ENCODE assay signal across 30 cellular contexts in genomic region chr10:121911421-121911697, GRCh38. TPM values are rescaled to one million over a fixed set of nuclear protein-coding genes. Genes with fewer than 3 reads are reported as not detected.
DNase-seq lines count a peak whose midpoint lies in the region; ATAC-seq, FAIRE-seq and TF ChIP-seq lines count a peak whose summit lies in the region.
"Had no signal": no experiment of that assay in that cellular context is flagged by ENCODE, and none has a peak within 500 bp of the region (broad histone marks: within the 10 kb centered on the region; RNA-seq: fewer than 3 reads in every experiment).

No MANE protein-coding gene starts in this region.

- H3K9me3 ChIP-seq in astrocyte (ENCODE audit: insufficient read depth, low read depth, low read length) = no peaks in the 10 kb centered on the region
- no peaks in the 10 kb centered on the region for H3K9me3 ChIP-seq in right atrium auricular region
- no peaks in the 10 kb centered on the region for H3K9me3 ChIP-seq in thyroid gland
- H3K9me3 ChIP-seq: right lobe of liver, SK-N-SH, testis, vagina had no signal

- peak overlapping the region; percentile 50 for H3K27ac Mint-ChIP-seq in activated T-cell treated with anti-CD3 and anti-CD28 coated beads, Interleukin-2, amount 50 U/mL, for 24 hours
- peak overlapping the region; percentile 71 for H3K27ac Mint-ChIP-seq in astrocyte (ENCODE audit: unreplicated experiment)
- H3K27ac Mint-ChIP-seq: activated naive CD8-positive, alpha-beta T cell treated with anti-CD3 and anti-CD28 coated beads for 36 hours; T-helper 1 cell treated with Interleukin-12 subunit alpha and Interleukin-12 subunit beta and Interleukin-4 antibody, amounts not matched to agents 30 μg/mL and 1 μg/mL, for 36 hours had no signal

- no peak for FAIRE-seq in astrocyte (lab: Jason Lieb, UNC)
- FAIRE-seq: endothelial cell of umbilical vein, TTC549 had no signal

- 95 to 96% methylated on average over 2 of the region's 2 CpGs for WGBS in thyroid gland, 2 donors

- H3K27ac ChIP-seq in astrocyte (ENCODE audit: low read depth, low read length) (peak overlapping the region; percentile 42), right atrium auricular region (peak overlapping the region; percentile 26 to 35), thyroid gland (peak overlapping the region in 2 of 3 donors; percentile 4 to 5)
- H3K27ac ChIP-seq: RWPE1, testis, vagina had no signal

- no peak for DNase-seq in activated T-cell treated with anti-CD3 and anti-CD28 coated beads, Interleukin-2, amount 50 U/mL, for 24 hours
- no peak for DNase-seq in activated T-cell treated with anti-CD3 and anti-CD28 coated beads, Interleukin-2, amount 50 U/mL, for 4 hours
- no peak for DNase-seq in astrocyte (ENCODE audit: low read depth)
- no peak for DNase-seq in right atrium auricular region (ENCODE audit: low spot score)
- DNase-seq in thyroid gland = no peak
- DNase-seq in erythroblast (lab: John Stamatoyannopoulos, UW) = no peak
- DNase-seq in posterior vena cava (ENCODE audit: low spot score) = no peak
- DNase-seq: 8988T; activated CD4-positive, alpha-beta T cell treated with anti-CD3 and anti-CD28 coated beads, Interleukin-2, amount 50 U/mL, for 48 hours; activated effector memory CD4-positive, alpha-beta T cell treated with Interleukin-2 at 50 U/mL for 16 hours; activated naive CD8-positive, alpha-beta T cell treated with anti-CD3 and anti-CD28 coated beads for 36 hours; AML-193; CD8-positive, alpha-beta memory T cell; H7; KG1; MM.1S; NCI-H2081; nephron progenitor cell; right lobe of liver; SK-N-SH; stimulated activated CD4-positive, alpha-beta T cell treated with anti-CD3 and anti-CD28 coated beads, Interleukin-4, amount 100 ng/mL, for 24 hours; stimulated activated naive B cell treated with anti-CD40 and anti-IgM and Interleukin-4, amounts not matched to agents 10 μg/mL and 1 μg/mL and 100 μg/mL, for 72 hours; testis had no signal

- H3K4me1 ChIP-seq in astrocyte (ENCODE audit: insufficient read depth, low read length) (no peaks in the 10 kb centered on the region), right atrium auricular region (peaks cover 0 to 14% of the 10 kb centered on the region in 2 donors), thyroid gland (peaks cover 4% of the 10 kb centered on the region in 2 donors)
- H3K4me1 ChIP-seq: testis, vagina had no signal

- H3K27me3 ChIP-seq in astrocyte (ENCODE audit: insufficient read depth, low read length) = no peaks in the 10 kb centered on the region
- no peaks in the 10 kb centered on the region for H3K27me3 ChIP-seq in right atrium auricular region
- H3K27me3 ChIP-seq in thyroid gland = no peaks in the 10 kb centered on the region
- H3K27me3 ChIP-seq: right lobe of liver, testis, vagina had no signal

- no peak for TF ChIP-seq POLR2A in thyroid gland (IDR thresholded peaks at IDR 0.05)
- TF ChIP-seq POLR2A in erythroblast (IDR thresholded peaks at IDR 0.05; ENCODE audit: low read length) = no peak

- no peak overlapping the region for H3K9ac ChIP-seq in astrocyte (ENCODE audit: low read length)
- H3K9ac ChIP-seq: SK-N-SH had no signal

- H3K79me2 ChIP-seq in astrocyte (ENCODE audit: insufficient read depth, low read length) = no peaks in the 10 kb centered on the region

- H3K9me3 Mint-ChIP-seq in activated T-cell treated with anti-CD3 and anti-CD28 coated beads, Interleukin-2, amount 50 U/mL, for 24 hours = no peaks in the 10 kb centered on the region
- no peaks in the 10 kb centered on the region for H3K9me3 Mint-ChIP-seq in activated T-cell treated with anti-CD3 and anti-CD28 coated beads, Interleukin-2, amount 50 U/mL, for 4 hours
- H3K9me3 Mint-ChIP-seq in astrocyte (ENCODE audit: unreplicated experiment) = no peaks in the 10 kb centered on the region
- H3K9me3 Mint-ChIP-seq: activated naive CD8-positive, alpha-beta T cell treated with anti-CD3 and anti-CD28 coated beads for 36 hours; CD8-positive, alpha-beta memory T cell; central memory CD8-positive, alpha-beta T cell; nephron progenitor cell; stimulated activated naive B cell treated with anti-CD40 and anti-IgM and Interleukin-4, amounts not matched to agents 10 μg/mL and 1 μg/mL and 100 μg/mL, for 72 hours; T-helper 1 cell treated with Interleukin-12 subunit alpha and Interleukin-12 subunit beta and Interleukin-4 antibody, amounts not matched to agents 30 μg/mL and 1 μg/mL, for 36 hours had no signal

- intact Hi-C loops in thyroid gland (cut with DNase I) = no loop called here
- intact Hi-C loops in posterior vena cava (cut with DNase I) = loop anchor here in 1 of 2 donors (2.0 kb wide), 1 partner anchor 73 kb away; no protein-coding TSS in a partner anchor

- H3K36me3 Mint-ChIP-seq in activated T-cell treated with anti-CD3 and anti-CD28 coated beads, Interleukin-2, amount 50 U/mL, for 24 hours (ENCODE audit: low read depth) = peaks cover 85% of the 10 kb centered on the region
- peaks cover 32% of the 10 kb centered on the region for H3K36me3 Mint-ChIP-seq in activated T-cell treated with anti-CD3 and anti-CD28 coated beads, Interleukin-2, amount 50 U/mL, for 4 hours (ENCODE audit: insufficient read depth)
- peaks cover 10% of the 10 kb centered on the region for H3K36me3 Mint-ChIP-seq in astrocyte (ENCODE audit: low read depth, unreplicated experiment)

- no peak overlapping the region for H3K4me3 Mint-ChIP-seq in activated T-cell treated with anti-CD3 and anti-CD28 coated beads, Interleukin-2, amount 50 U/mL, for 24 hours
- H3K4me3 Mint-ChIP-seq in activated T-cell treated with anti-CD3 and anti-CD28 coated beads, Interleukin-2, amount 50 U/mL, for 4 hours = no peak overlapping the region
- no peak overlapping the region for H3K4me3 Mint-ChIP-seq in astrocyte (ENCODE audit: unreplicated experiment)
- H3K4me3 Mint-ChIP-seq: activated naive CD8-positive, alpha-beta T cell treated with anti-CD3 and anti-CD28 coated beads for 36 hours; CD8-positive, alpha-beta memory T cell; central memory CD8-positive, alpha-beta T cell; nephron progenitor cell; stimulated activated naive B cell treated with anti-CD40 and anti-IgM and Interleukin-4, amounts not matched to agents 10 μg/mL and 1 μg/mL and 100 μg/mL, for 72 hours; T-helper 1 cell treated with Interleukin-12 subunit alpha and Interleukin-12 subunit beta and Interleukin-4 antibody, amounts not matched to agents 30 μg/mL and 1 μg/mL, for 36 hours had no signal

- no peak for TF ChIP-seq CTCF in astrocyte (IDR thresholded peaks at IDR 0.05; ENCODE audit: insufficient read depth, low read depth, low read length)
- no peak for TF ChIP-seq CTCF in right atrium auricular region (IDR thresholded peaks at IDR 0.05)
- TF ChIP-seq CTCF in thyroid gland (IDR thresholded peaks at IDR 0.05) = no peak

- peaks cover 5% of the 10 kb centered on the region for H3K36me3 ChIP-seq in astrocyte (ENCODE audit: insufficient read depth, low read length)
- peaks cover 48% of the 10 kb centered on the region for H3K36me3 ChIP-seq in right atrium auricular region
- H3K36me3 ChIP-seq in thyroid gland = peaks cover 0 to 10% of the 10 kb centered on the region in 2 donors

- H2AFZ ChIP-seq in astrocyte (ENCODE audit: low read depth, low read length) = no peak overlapping the region

- ATAC-seq in activated T-cell treated with anti-CD3 and anti-CD28 coated beads, Interleukin-2, amount 50 U/mL, for 4 hours = no peak
- ATAC-seq in GM21723 (IDR thresholded peaks at IDR 0.05; ENCODE audit: unreplicated experiment) = no peak
- ATAC-seq: stimulated activated naive B cell treated with anti-CD40 and anti-IgM and Interleukin-4, amounts not matched to agents 10 μg/mL and 1 μg/mL and 100 μg/mL, for 72 hours had no signal

- no peaks in the 10 kb centered on the region for H4K20me1 ChIP-seq in astrocyte (ENCODE audit: insufficient read depth, low read length)

- H3K27me3 Mint-ChIP-seq in activated T-cell treated with anti-CD3 and anti-CD28 coated beads, Interleukin-2, amount 50 U/mL, for 24 hours = no peaks in the 10 kb centered on the region
- H3K27me3 Mint-ChIP-seq in activated T-cell treated with anti-CD3 and anti-CD28 coated beads, Interleukin-2, amount 50 U/mL, for 4 hours (ENCODE audit: low read depth) = no peaks in the 10 kb centered on the region
- H3K27me3 Mint-ChIP-seq in astrocyte (ENCODE audit: low read depth, unreplicated experiment) = no peaks in the 10 kb centered on the region
- H3K27me3 Mint-ChIP-seq: activated naive CD8-positive, alpha-beta T cell treated with anti-CD3 and anti-CD28 coated beads for 36 hours; CD8-positive, alpha-beta memory T cell; central memory CD8-positive, alpha-beta T cell; stimulated activated naive B cell treated with anti-CD40 and anti-IgM and Interleukin-4, amounts not matched to agents 10 μg/mL and 1 μg/mL and 100 μg/mL, for 72 hours had no signal

- no peak overlapping the region for H3K4me2 ChIP-seq in astrocyte (ENCODE audit: low read length)
- H3K4me2 ChIP-seq: SK-N-SH had no signal

- no peak overlapping the region for H3K4me3 ChIP-seq in astrocyte (ENCODE audit: insufficient read depth, low read depth, low read length)
- no peak overlapping the region for H3K4me3 ChIP-seq in right atrium auricular region
- no peak overlapping the region for H3K4me3 ChIP-seq in thyroid gland (replicated peaks in 1 of 3)
- H3K4me3 ChIP-seq: right lobe of liver, testis, vagina had no signal

- H3K4me1 Mint-ChIP-seq in activated T-cell treated with anti-CD3 and anti-CD28 coated beads, Interleukin-2, amount 50 U/mL, for 24 hours (ENCODE audit: low read depth) = peaks cover 13% of the 10 kb centered on the region
- H3K4me1 Mint-ChIP-seq in activated T-cell treated with anti-CD3 and anti-CD28 coated beads, Interleukin-2, amount 50 U/mL, for 4 hours (ENCODE audit: low read depth) = peaks cover 4% of the 10 kb centered on the region
- H3K4me1 Mint-ChIP-seq in astrocyte (ENCODE audit: low read depth, unreplicated experiment) = peaks cover 4% of the 10 kb centered on the region
- H3K4me1 Mint-ChIP-seq: nephron progenitor cell had no signal

RNA-seq across cellular contexts. Expression of gene ATE1, which starts 16.5 kb away (rescaled TPM):
- total RNA-seq in activated T-cell treated with anti-CD3 and anti-CD28 coated beads, Interleukin-2, amount 50 U/mL, for 4 hours = 10 to 100 TPM; 33.6 to 41.2 (median 38.5) TPM
- 21.1 and 22.6 TPM in 2 replicates for total RNA-seq in astrocyte
- 10 to 100 TPM; 31.0 to 62.0 TPM for total RNA-seq in right atrium auricular region
- total RNA-seq in thyroid gland = 10 to 100 TPM; 47.3 to 66.0 (median 58.0) TPM
- total RNA-seq in posterior vena cava = 10 to 100 TPM; 25.6 to 32.4 TPM
